1 cellular context compared by ENCODE assay signal in the genomic region with DNA sequence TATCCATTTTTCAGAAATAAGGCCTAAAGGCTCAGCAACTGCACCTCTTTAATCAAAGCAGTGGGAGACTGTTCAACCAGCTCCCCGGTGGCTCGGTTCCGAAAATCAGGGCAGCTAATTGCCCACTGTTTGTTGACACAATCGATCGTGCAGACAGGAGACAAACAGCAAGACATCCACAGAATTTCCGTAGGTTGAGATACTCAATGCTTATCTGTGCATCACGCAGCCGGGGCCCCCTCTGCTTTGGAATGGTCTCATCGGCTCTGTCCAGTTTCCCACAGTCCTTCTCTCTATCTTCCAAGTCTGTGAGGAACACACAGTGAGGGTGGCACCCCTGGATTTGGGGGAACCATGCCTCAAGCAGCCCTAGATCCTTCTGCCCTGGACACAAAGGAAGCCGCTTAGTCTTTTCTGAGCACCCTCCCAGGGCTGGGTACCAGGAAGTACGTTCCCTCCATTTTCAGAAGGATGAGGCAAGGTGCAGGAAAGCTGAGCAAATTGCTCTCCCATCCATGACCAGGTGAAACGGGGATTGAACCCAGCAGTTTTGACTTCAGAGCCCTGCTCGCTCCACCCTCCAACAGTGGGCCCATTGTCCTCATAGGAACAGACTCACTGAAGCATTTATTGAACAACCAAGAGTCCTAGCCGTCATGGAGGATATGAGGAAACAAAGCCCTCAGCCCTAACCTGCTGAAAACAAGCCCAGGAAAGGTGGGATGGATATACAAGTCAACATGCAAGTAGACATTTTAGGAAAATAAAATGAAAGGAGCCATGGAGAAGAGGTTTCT.
TF ChIP-seq lines count a peak whose summit lies in the region.

No MANE protein-coding gene starts in this region.

TF ChIP-seq in HepG2, 621 proteins besides CTCF, POLR2A, EP300 and RAD21 (continued from another document and continues in another):
- TF ChIP-seq PAXIP1 (CRISPR knock-in tag; conservative IDR thresholded peaks at IDR 0.05) (peak; percentile 94), ZNF343 (CRISPR knock-in tag; IDR thresholded peaks at IDR 0.05) (0 out of 2 replicates have a peak, but pooled peaks have one; percentile 46), MAX (IDR thresholded peaks at IDR 0.05) (peak; percentile 57), FOXK1 (CRISPR knock-in tag; IDR thresholded peaks at IDR 0.05; ENCODE audit: borderline replicate concordance, low read depth) (peak; percentile 46; the same call in 1 of the 2 replicates), CHCHD3 (CRISPR knock-in tag; IDR thresholded peaks at IDR 0.05) (no peak), ZNF180 (CRISPR knock-in tag; IDR thresholded peaks at IDR 0.05; ENCODE audit: borderline replicate concordance, low read depth) (no peak), ZKSCAN5 (CRISPR knock-in tag; IDR thresholded peaks at IDR 0.05) (peak; percentile 21; the same call in 1 of the 2 replicates), NRL (CRISPR knock-in tag; IDR thresholded peaks at IDR 0.05; ENCODE audit: borderline replicate concordance) (no peak), GATA4 (IDR thresholded peaks at IDR 0.05; ENCODE audit: borderline replicate concordance, low read depth) (no peak), MAF1 (CRISPR knock-in tag; IDR thresholded peaks at IDR 0.05; ENCODE audit: borderline replicate concordance) (no peak), ZNF354B (CRISPR knock-in tag; IDR thresholded peaks at IDR 0.05) (no peak), THAP9 (CRISPR knock-in tag; IDR thresholded peaks at IDR 0.05; ENCODE audit: borderline replicate concordance) (peak; percentile 44; the same call in 1 of the 2 replicates), NR3C1 (CRISPR knock-in tag; IDR thresholded peaks at IDR 0.05) (no peak), KAT8 (CRISPR knock-in tag; IDR thresholded peaks at IDR 0.05) (peak; percentile 62; the same call in 1 of the 2 replicates), ZNF558 (CRISPR knock-in tag; IDR thresholded peaks at IDR 0.05; ENCODE audit: borderline replicate concordance) (no peak), TFE3 (CRISPR knock-in tag; IDR thresholded peaks at IDR 0.05) (0 out of 2 replicates have a peak, but pooled peaks have one; percentile 40), ZNF609 (CRISPR knock-in tag; IDR thresholded peaks at IDR 0.05; ENCODE audit: borderline replicate concordance) (peak; percentile 88), ZNF430 (CRISPR knock-in tag; IDR thresholded peaks at IDR 0.05) (peak; percentile 67; the same call in 1 of the 2 replicates), ZNF367 (CRISPR knock-in tag; IDR thresholded peaks at IDR 0.05; ENCODE audit: borderline replicate concordance) (no peak), TCF12 (IDR thresholded peaks at IDR 0.05) (no peak), TCF12 (CRISPR knock-in tag; IDR thresholded peaks at IDR 0.05) (0 out of 2 replicates have a peak, but pooled peaks have one; percentile 42), MNT (IDR thresholded peaks at IDR 0.05) (no peak)
- TF ChIP-seq, protein P1, sequence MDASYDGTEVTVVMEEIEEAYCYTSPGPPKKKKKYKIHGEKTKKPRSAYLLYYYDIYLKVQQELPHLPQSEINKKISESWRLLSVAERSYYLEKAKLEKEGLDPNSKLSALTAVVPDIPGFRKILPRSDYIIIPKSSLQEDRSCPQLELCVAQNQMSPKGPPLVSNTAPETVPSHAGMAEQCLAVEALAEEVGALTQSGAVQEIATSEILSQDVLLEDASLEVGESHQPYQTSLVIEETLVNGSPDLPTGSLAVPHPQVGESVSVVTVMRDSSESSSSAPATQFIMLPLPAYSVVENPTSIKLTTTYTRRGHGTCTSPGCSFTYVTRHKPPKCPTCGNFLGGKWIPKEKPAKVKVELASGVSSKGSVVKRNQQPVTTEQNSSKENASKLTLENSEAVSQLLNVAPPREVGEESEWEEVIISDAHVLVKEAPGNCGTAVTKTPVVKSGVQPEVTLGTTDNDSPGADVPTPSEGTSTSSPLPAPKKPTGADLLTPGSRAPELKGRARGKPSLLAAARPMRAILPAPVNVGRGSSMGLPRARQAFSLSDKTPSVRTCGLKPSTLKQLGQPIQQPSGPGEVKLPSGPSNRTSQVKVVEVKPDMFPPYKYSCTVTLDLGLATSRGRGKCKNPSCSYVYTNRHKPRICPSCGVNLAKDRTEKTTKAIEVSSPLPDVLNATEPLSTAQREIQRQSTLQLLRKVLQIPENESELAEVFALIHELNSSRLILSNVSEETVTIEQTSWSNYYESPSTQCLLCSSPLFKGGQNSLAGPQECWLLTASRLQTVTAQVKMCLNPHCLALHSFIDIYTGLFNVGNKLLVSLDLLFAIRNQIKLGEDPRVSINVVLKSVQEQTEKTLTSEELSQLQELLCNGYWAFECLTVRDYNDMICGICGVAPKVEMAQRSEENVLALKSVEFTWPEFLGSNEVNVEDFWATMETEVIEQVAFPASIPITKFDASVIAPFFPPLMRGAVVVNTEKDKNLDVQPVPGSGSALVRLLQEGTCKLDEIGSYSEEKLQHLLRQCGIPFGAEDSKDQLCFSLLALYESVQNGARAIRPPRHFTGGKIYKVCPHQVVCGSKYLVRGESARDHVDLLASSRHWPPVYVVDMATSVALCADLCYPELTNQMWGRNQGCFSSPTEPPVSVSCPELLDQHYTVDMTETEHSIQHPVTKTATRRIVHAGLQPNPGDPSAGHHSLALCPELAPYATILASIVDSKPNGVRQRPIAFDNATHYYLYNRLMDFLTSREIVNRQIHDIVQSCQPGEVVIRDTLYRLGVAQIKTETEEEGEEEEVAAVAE (CRISPR knock-in tag; IDR thresholded peaks at IDR 0.05; ENCODE audit: borderline replicate concordance): no peak
- TF ChIP-seq, protein P2, sequence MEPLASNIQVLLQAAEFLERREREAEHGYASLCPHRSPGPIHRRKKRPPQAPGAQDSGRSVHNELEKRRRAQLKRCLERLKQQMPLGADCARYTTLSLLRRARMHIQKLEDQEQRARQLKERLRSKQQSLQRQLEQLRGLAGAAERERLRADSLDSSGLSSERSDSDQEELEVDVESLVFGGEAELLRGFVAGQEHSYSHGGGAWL (CRISPR knock-in tag; IDR thresholded peaks at IDR 0.05): no peak
- TF ChIP-seq, protein P3, sequence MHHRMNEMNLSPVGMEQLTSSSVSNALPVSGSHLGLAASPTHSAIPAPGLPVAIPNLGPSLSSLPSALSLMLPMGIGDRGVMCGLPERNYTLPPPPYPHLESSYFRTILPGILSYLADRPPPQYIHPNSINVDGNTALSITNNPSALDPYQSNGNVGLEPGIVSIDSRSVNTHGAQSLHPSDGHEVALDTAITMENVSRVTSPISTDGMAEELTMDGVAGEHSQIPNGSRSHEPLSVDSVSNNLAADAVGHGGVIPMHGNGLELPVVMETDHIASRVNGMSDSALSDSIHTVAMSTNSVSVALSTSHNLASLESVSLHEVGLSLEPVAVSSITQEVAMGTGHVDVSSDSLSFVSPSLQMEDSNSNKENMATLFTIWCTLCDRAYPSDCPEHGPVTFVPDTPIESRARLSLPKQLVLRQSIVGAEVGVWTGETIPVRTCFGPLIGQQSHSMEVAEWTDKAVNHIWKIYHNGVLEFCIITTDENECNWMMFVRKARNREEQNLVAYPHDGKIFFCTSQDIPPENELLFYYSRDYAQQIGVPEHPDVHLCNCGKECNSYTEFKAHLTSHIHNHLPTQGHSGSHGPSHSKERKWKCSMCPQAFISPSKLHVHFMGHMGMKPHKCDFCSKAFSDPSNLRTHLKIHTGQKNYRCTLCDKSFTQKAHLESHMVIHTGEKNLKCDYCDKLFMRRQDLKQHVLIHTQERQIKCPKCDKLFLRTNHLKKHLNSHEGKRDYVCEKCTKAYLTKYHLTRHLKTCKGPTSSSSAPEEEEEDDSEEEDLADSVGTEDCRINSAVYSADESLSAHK (CRISPR knock-in tag; IDR thresholded peaks at IDR 0.05; ENCODE audit: borderline replicate concordance): no peak
